ENCODE assay signal across 12 cellular contexts in genomic region chr14:24952851-24953666, GRCh38.
DNase-seq lines count a peak whose midpoint lies in the region; TF ChIP-seq lines count a peak whose summit lies in the region.
"Had no signal": no experiment of that assay in that cellular context is flagged by ENCODE, and none has a peak within 500 bp of the region (broad histone marks: within the 10 kb centered on the region; RNA-seq: fewer than 3 reads in every experiment).

No MANE protein-coding gene starts in this region.

- H3K4me3 ChIP-seq in epithelial cell of proximal tubule (ENCODE audit: low read depth, low read length), result no peak overlapping the region
- H3K4me3 ChIP-seq: suprapubic skin had no signal

- TF ChIP-seq CTCF in epithelial cell of proximal tubule (conservative IDR thresholded peaks at IDR 0.05; ENCODE audit: low read depth, low read length), result peak; percentile 24

- peak; percentile 17 for DNase-seq in DMS 273 (lab: John Stamatoyannopoulos, UW; ENCODE audit: unreplicated experiment)
- no peak for DNase-seq in DMS 273 treated with DMSO at 0.1 percent for 48 hours (lab: John Stamatoyannopoulos, UW)
- DNase-seq in NCI-H69 (lab: John Stamatoyannopoulos, UW), result peak; percentile 63
- DNase-seq in epithelial cell of proximal tubule (ENCODE audit: low read depth), result no peak
- peak; percentile 88 for DNase-seq in pons (ENCODE audit: low spot score)
- no peak for DNase-seq in NCI-H2081 treated with DMSO at 0.1 percent for 48 hours (lab: John Stamatoyannopoulos, UW)
- no peak for DNase-seq in NCI-H1417 treated with DMSO at 0.1 percent for 48 hours (lab: John Stamatoyannopoulos, UW)
- no peak for DNase-seq in DMS153 treated with DMSO at 0.1 percent for 48 hours (lab: John Stamatoyannopoulos, UW; ENCODE audit: unreplicated experiment)
- DNase-seq: 8988T, cerebellar nuclear complex, NCI-H526 had no signal

Comparison
In these comparisons a context has a peak if more than half of its experiments do, and no peak if none do; other contexts are left out.
1. DNase-seq: peak in DMS 273 (single experiment), NCI-H69 (single experiment) and pons (single experiment); none in DMS 273 treated with DMSO at 0.1 percent for 48 hours (single experiment), epithelial cell of proximal tubule (single experiment), NCI-H2081 treated with DMSO at 0.1 percent for 48 hours (single experiment), NCI-H1417 treated with DMSO at 0.1 percent for 48 hours (single experiment) and DMS153 treated with DMSO at 0.1 percent for 48 hours (single experiment).